11 cellular contexts compared by ENCODE assay signal in genomic region chr19:18499055-18499775, GRCh38. TPM values are rescaled to one million over a fixed set of nuclear protein-coding genes. Genes with fewer than 3 reads are reported as not detected.
A peak's percentile ranks its signal among the peaks of the same experiment; 100 is the strongest.
DNase-seq lines count a peak whose midpoint lies in the region; ATAC-seq, FAIRE-seq and TF ChIP-seq lines count a peak whose summit lies in the region.
"Had no signal": no experiment of that assay in that cellular context is flagged by ENCODE, and none has a peak within 500 bp of the region (broad histone marks: within the 10 kb centered on the region; RNA-seq: fewer than 3 reads in every experiment).

No MANE protein-coding gene starts in this region.

- peak; percentile 83 for FAIRE-seq in GM12891 (lab: Jason Lieb, UNC)
- FAIRE-seq: kidney had no signal

- peak overlapping the region in 2 of 4 donors; percentile 18 to 45 for H3K4me3 Mint-ChIP-seq in CD4-positive, CD25-positive, alpha-beta regulatory T cell
- no peak overlapping the region for H3K4me3 Mint-ChIP-seq in activated naive CD8-positive, alpha-beta T cell treated with anti-CD3 and anti-CD28 coated beads, Interleukin-2, amount 10 ng/mL, durations not matched to agents 7 days and 5 days
- peak overlapping the region in 2 of 10 donors; percentile 23 to 43 for H3K4me3 Mint-ChIP-seq in naive thymus-derived CD8-positive, alpha-beta T cell

- no peaks in the 10 kb centered on the region for H3K36me3 Mint-ChIP-seq in CD4-positive, CD25-positive, alpha-beta regulatory T cell
- no peaks in the 10 kb centered on the region for H3K36me3 Mint-ChIP-seq in activated naive CD8-positive, alpha-beta T cell treated with anti-CD3 and anti-CD28 coated beads, Interleukin-2, amount 10 ng/mL, durations not matched to agents 7 days and 5 days
- H3K36me3 Mint-ChIP-seq in naive thymus-derived CD8-positive, alpha-beta T cell, result no peaks in the 10 kb centered on the region

- H3K4me1 Mint-ChIP-seq in CD4-positive, CD25-positive, alpha-beta regulatory T cell, result peaks cover 18 to 87% (median 50%) of the 10 kb centered on the region in 4 donors
- H3K4me1 Mint-ChIP-seq in activated naive CD8-positive, alpha-beta T cell treated with anti-CD3 and anti-CD28 coated beads, Interleukin-2, amount 10 ng/mL, durations not matched to agents 7 days and 5 days, result peaks cover 68% of the 10 kb centered on the region
- H3K4me1 Mint-ChIP-seq in naive thymus-derived CD8-positive, alpha-beta T cell, result peaks cover 47 to 98% (median 90%) of the 10 kb centered on the region in 4 donors

- H3K27me3 Mint-ChIP-seq in CD4-positive, CD25-positive, alpha-beta regulatory T cell, result no peaks in the 10 kb centered on the region
- H3K27me3 Mint-ChIP-seq in activated naive CD8-positive, alpha-beta T cell treated with anti-CD3 and anti-CD28 coated beads, Interleukin-2, amount 10 ng/mL, durations not matched to agents 7 days and 5 days, result no peaks in the 10 kb centered on the region
- no peaks in the 10 kb centered on the region for H3K27me3 Mint-ChIP-seq in naive thymus-derived CD8-positive, alpha-beta T cell

- H3K9me3 Mint-ChIP-seq in CD4-positive, CD25-positive, alpha-beta regulatory T cell, result no peaks in the 10 kb centered on the region
- no peaks in the 10 kb centered on the region for H3K9me3 Mint-ChIP-seq in activated naive CD8-positive, alpha-beta T cell treated with anti-CD3 and anti-CD28 coated beads, Interleukin-2, amount 10 ng/mL, durations not matched to agents 7 days and 5 days
- H3K9me3 Mint-ChIP-seq in naive thymus-derived CD8-positive, alpha-beta T cell, result no peaks in the 10 kb centered on the region

- no peak for TF ChIP-seq POLR2A in GM12891 (IDR thresholded peaks at IDR 0.05; ENCODE audit: low read depth, low read length)

- no peak for ATAC-seq in CD4-positive, CD25-positive, alpha-beta regulatory T cell (ENCODE audit: low read depth in 2 of 2)
- no peak for ATAC-seq in activated naive CD8-positive, alpha-beta T cell treated with anti-CD3 and anti-CD28 coated beads, Interleukin-2, amount 10 ng/mL, durations not matched to agents 7 days and 5 days (ENCODE audit: low read depth)
- no peak for ATAC-seq in naive thymus-derived CD8-positive, alpha-beta T cell
- ATAC-seq in lower lobe of right lung (no peak), GM21367 (IDR thresholded peaks at IDR 0.05; ENCODE audit: unreplicated experiment) (no peak), HG03342 (IDR thresholded peaks at IDR 0.05; ENCODE audit: unreplicated experiment) (no peak)

- H3K36me3 ChIP-seq in CD4-positive, CD25-positive, alpha-beta regulatory T cell (ENCODE audit: control insufficient read depth, insufficient read depth, low read length), result no peaks in the 10 kb centered on the region
- H3K36me3 ChIP-seq in lower lobe of right lung, result no peaks in the 10 kb centered on the region

- peak overlapping the region; percentile 13 for H3K4me3 ChIP-seq in CD4-positive, CD25-positive, alpha-beta regulatory T cell (ENCODE audit: low read depth, low read length)
- H3K4me3 ChIP-seq in lower lobe of right lung, result no peak overlapping the region

- intact Hi-C loops in lower lobe of right lung (cut with DNase I), result no loop called here

- POLR2A ChIA-PET in activated naive CD8-positive, alpha-beta T cell treated with anti-CD3 and anti-CD28 coated beads, Interleukin-2, amount 10 ng/mL, durations not matched to agents 7 days and 5 days (lab: Charles Lee), result interaction anchor here (0.5 to 1.3 kb wide), 6 partner anchors 8 to 295 kb away, joined by 3 to 4 read pairs (median 4); no protein-coding TSS in a partner anchor
- POLR2A ChIA-PET in naive thymus-derived CD8-positive, alpha-beta T cell (lab: Charles Lee), result interaction anchor here (0.9 kb wide), 1 partner anchor 10 kb away, joined by 3 read pairs; no protein-coding TSS in a partner anchor

- no peak for TF ChIP-seq CTCF in lower lobe of right lung (IDR thresholded peaks at IDR 0.05)

- H3K27ac Mint-ChIP-seq in CD4-positive, CD25-positive, alpha-beta regulatory T cell, result peak overlapping the region; percentile 44 to 73 (median 56)
- H3K27ac Mint-ChIP-seq in activated naive CD8-positive, alpha-beta T cell treated with anti-CD3 and anti-CD28 coated beads, Interleukin-2, amount 10 ng/mL, durations not matched to agents 7 days and 5 days, result peak overlapping the region; percentile 64
- peak overlapping the region in 8 of 10 donors; percentile 37 to 81 (median 68) for H3K27ac Mint-ChIP-seq in naive thymus-derived CD8-positive, alpha-beta T cell

- DNase-seq in CD4-positive, CD25-positive, alpha-beta regulatory T cell, result peak in 1 of 3 donors; percentile 27
- no peak for DNase-seq in GM12891 (ENCODE audit: insufficient read length, low spot score)
- no peak for DNase-seq in activated naive CD8-positive, alpha-beta T cell treated with anti-CD3 and anti-CD28 coated beads, Interleukin-2, amount 10 ng/mL, durations not matched to agents 7 days and 5 days
- DNase-seq in naive thymus-derived CD8-positive, alpha-beta T cell, result no peak
- DNase-seq in lower lobe of right lung, result no peak
- DNase-seq: activated T-cell treated with anti-CD3 and anti-CD28 coated beads, Interleukin-2, amount 50 U/mL, for 1 hour; kidney; NCI-H2171; nucleus accumbens had no signal

- H3K27ac ChIP-seq in CD4-positive, CD25-positive, alpha-beta regulatory T cell (ENCODE audit: insufficient read depth, low read length, poor library complexity, severe bottlenecking), result no peak overlapping the region
- no peak overlapping the region for H3K27ac ChIP-seq in lower lobe of right lung

- H3K9me3 ChIP-seq in CD4-positive, CD25-positive, alpha-beta regulatory T cell (ENCODE audit: control insufficient read depth in 2 of 2, low read length in 2 of 2), result no peaks in the 10 kb centered on the region
- H3K9me3 ChIP-seq in lower lobe of right lung, result no peaks in the 10 kb centered on the region

- no peaks in the 10 kb centered on the region for H3K27me3 ChIP-seq in CD4-positive, CD25-positive, alpha-beta regulatory T cell (ENCODE audit: control insufficient read depth, insufficient read depth, low read length)
- H3K27me3 ChIP-seq in lower lobe of right lung (ENCODE audit: low read depth), result no peaks in the 10 kb centered on the region

- peaks cover 55% of the 10 kb centered on the region for H3K4me1 ChIP-seq in CD4-positive, CD25-positive, alpha-beta regulatory T cell (ENCODE audit: control insufficient read depth, insufficient read depth, low read length, poor library complexity, severe bottlenecking)
- H3K4me1 ChIP-seq in lower lobe of right lung, result peaks cover 96% of the 10 kb centered on the region

TF ChIP-seq in GM12891, 5 proteins besides CTCF, POLR2A, EP300 and RAD21:
- TF ChIP-seq SPI1 (IDR thresholded peaks at IDR 0.05; ENCODE audit: low read depth, low read length) (0 out of 2 replicates have a peak, but pooled peaks have one; percentile 8), POU2F2 (IDR thresholded peaks at IDR 0.05; ENCODE audit: low read depth, low read length) (no peak)

RNA-seq across cellular contexts. Expression of gene ELL, which starts 22.7 kb away (rescaled TPM):
- 53.6 TPM for total RNA-seq in CD4-positive, CD25-positive, alpha-beta regulatory T cell
- 10 to 100 TPM in 1 of 4 donors, 1 to 10 TPM in 3; 7.7 to 11.8 (median 9.7) TPM for polyA plus RNA-seq in CD4-positive, CD25-positive, alpha-beta regulatory T cell
- polyA plus RNA-seq in GM12891 (2012; ENCODE audit: low read depth, missing spikeins), result 11.9 TPM
- total RNA-seq in activated naive CD8-positive, alpha-beta T cell treated with anti-CD3 and anti-CD28 coated beads, Interleukin-2, amount 10 ng/mL, durations not matched to agents 7 days and 5 days, result 10 to 100 TPM; 28.5 to 31.2 TPM
- 10 to 100 TPM; 23.7 to 24.1 TPM for total RNA-seq in naive thymus-derived CD8-positive, alpha-beta T cell
- 10 to 100 TPM in 1 of 3 donors, 1 to 10 TPM in 2; 7.6 to 11.0 (median 9.3) TPM for polyA plus RNA-seq in naive thymus-derived CD8-positive, alpha-beta T cell
- total RNA-seq in lower lobe of right lung, result 19.7 TPM

RNA-seq across cellular contexts. Expression of gene FKBP8, which starts 44.2 kb away (rescaled TPM):
- total RNA-seq in CD4-positive, CD25-positive, alpha-beta regulatory T cell, result 186 TPM
- polyA plus RNA-seq in CD4-positive, CD25-positive, alpha-beta regulatory T cell, result 100 to 1,000 TPM; 106 to 118 (median 117) TPM
- polyA plus RNA-seq in GM12891 (2012; ENCODE audit: low read depth, missing spikeins), result 173 TPM
- 100 to 1,000 TPM; 261 to 275 TPM for total RNA-seq in activated naive CD8-positive, alpha-beta T cell treated with anti-CD3 and anti-CD28 coated beads, Interleukin-2, amount 10 ng/mL, durations not matched to agents 7 days and 5 days
- total RNA-seq in naive thymus-derived CD8-positive, alpha-beta T cell, result 100 to 1,000 TPM; 235 to 236 TPM
- polyA plus RNA-seq in naive thymus-derived CD8-positive, alpha-beta T cell, result 100 to 1,000 TPM in 2 of 3 donors, 10 to 100 TPM in 1; 87.0 to 125 (median 106) TPM
- 195 TPM for total RNA-seq in lower lobe of right lung

RNA-seq across cellular contexts. Expression of gene KXD1, which starts 58.5 kb away (rescaled TPM):
- 90.6 TPM for total RNA-seq in CD4-positive, CD25-positive, alpha-beta regulatory T cell
- polyA plus RNA-seq in CD4-positive, CD25-positive, alpha-beta regulatory T cell, result 10 to 100 TPM; 65.3 to 99.1 (median 89.9) TPM
- 127 TPM for polyA plus RNA-seq in GM12891 (2012; ENCODE audit: low read depth, missing spikeins)
- total RNA-seq in activated naive CD8-positive, alpha-beta T cell treated with anti-CD3 and anti-CD28 coated beads, Interleukin-2, amount 10 ng/mL, durations not matched to agents 7 days and 5 days, result 100 to 1,000 TPM in 1 of 2 experiments, 10 to 100 TPM in 1; 96.7 to 105 TPM
- 10 to 100 TPM; 96.2 to 97.9 TPM for total RNA-seq in naive thymus-derived CD8-positive, alpha-beta T cell
- 10 to 100 TPM; 68.3 to 80.2 (median 79.4) TPM for polyA plus RNA-seq in naive thymus-derived CD8-positive, alpha-beta T cell
- total RNA-seq in lower lobe of right lung, result 71.9 TPM
